14 cellular contexts compared by ENCODE assay signal in genomic region chr11:126257764-126258163, GRCh38. TPM values are rescaled to one million over a fixed set of nuclear protein-coding genes. Genes with fewer than 3 reads are reported as not detected.
DNase-seq lines count a peak whose midpoint lies in the region; ATAC-seq lines count a peak whose summit lies in the region.
"Had no signal": no experiment of that assay in that cellular context is flagged by ENCODE, and none has a peak within 500 bp of the region (broad histone marks: within the 10 kb centered on the region; RNA-seq: fewer than 3 reads in every experiment).

No MANE protein-coding gene starts in this region.

- no peak for ATAC-seq in naive thymus-derived CD8-positive, alpha-beta T cell
- no peak for ATAC-seq in GM21576 (IDR thresholded peaks at IDR 0.05; ENCODE audit: unreplicated experiment)

- H3K27ac Mint-ChIP-seq in naive thymus-derived CD8-positive, alpha-beta T cell: peak overlapping the region in 8 of 10 donors; percentile 18 to 58 (median 30)
- H3K27ac Mint-ChIP-seq: activated CD4-positive, alpha-beta T cell treated with anti-CD3 and anti-CD28 coated beads, Interleukin-2, amount 10 ng/mL, durations not matched to agents 24 days and 14 days; B cell; IgD-negative memory B cell had no signal

- H3K36me3 Mint-ChIP-seq in naive thymus-derived CD8-positive, alpha-beta T cell: peaks cover 0 to 42% (median 4%) of the 10 kb centered on the region in 3 donors

- peaks cover 0 to 3% (median under 1%) of the 10 kb centered on the region in 4 donors for H3K4me1 Mint-ChIP-seq in naive thymus-derived CD8-positive, alpha-beta T cell
- H3K4me1 Mint-ChIP-seq: B cell had no signal

- DNase-seq in AG20443 (ENCODE audit: low spot score) (peak; percentile 70), M059J (ENCODE audit: low read depth) (peak; percentile 87), dermis blood vessel endothelial cell (peak; percentile 22), amygdala (lab: John Stamatoyannopoulos, UW) (no peak), SW 1271 (lab: John Stamatoyannopoulos, UW) (no peak), DMS153 (lab: John Stamatoyannopoulos, UW) (no peak)
- DNase-seq in naive thymus-derived CD8-positive, alpha-beta T cell: no peak
- DNase-seq: activated CD4-positive, alpha-beta T cell treated with anti-CD3 and anti-CD28 coated beads, Interleukin-2, amount 10 ng/mL, durations not matched to agents 24 days and 14 days; activated naive CD4-positive, alpha-beta T cell treated with anti-CD3 and anti-CD28 coated beads, Interleukin-2, amount 50 U/mL, for 16 hours; NCI-H2081 treated with DMSO at 0.1 percent for 48 hours; NCI-H748 treated with DMSO at 0.1 percent for 48 hours had no signal

- no peaks in the 10 kb centered on the region for H3K9me3 Mint-ChIP-seq in naive thymus-derived CD8-positive, alpha-beta T cell
- H3K9me3 Mint-ChIP-seq: activated CD4-positive, alpha-beta T cell treated with anti-CD3 and anti-CD28 coated beads, Interleukin-2, amount 10 ng/mL, durations not matched to agents 24 days and 14 days; IgD-negative memory B cell had no signal

- POLR2A ChIA-PET in naive thymus-derived CD8-positive, alpha-beta T cell (lab: Charles Lee): no interaction called here

- H3K4me3 Mint-ChIP-seq in naive thymus-derived CD8-positive, alpha-beta T cell: no peak overlapping the region
- H3K4me3 Mint-ChIP-seq: activated CD4-positive, alpha-beta T cell treated with anti-CD3 and anti-CD28 coated beads, Interleukin-2, amount 10 ng/mL, durations not matched to agents 24 days and 14 days; B cell; IgD-negative memory B cell had no signal

- H3K27me3 Mint-ChIP-seq in naive thymus-derived CD8-positive, alpha-beta T cell: no peaks in the 10 kb centered on the region
- H3K27me3 Mint-ChIP-seq: activated CD4-positive, alpha-beta T cell treated with anti-CD3 and anti-CD28 coated beads, Interleukin-2, amount 10 ng/mL, durations not matched to agents 24 days and 14 days; B cell; IgD-negative memory B cell had no signal

RNA-seq across cellular contexts. Expression of gene SRPRA, which starts 10.9 kb away (rescaled TPM):
- 164 and 167 TPM in 2 replicates for total RNA-seq in M059J (2014; rRNA removed; shearing (Covaris generic))
- total RNA-seq in dermis blood vessel endothelial cell: 43.9 and 85.5 TPM in 2 replicates
- total RNA-seq in naive thymus-derived CD8-positive, alpha-beta T cell: 100 to 1,000 TPM; 156 to 160 TPM
- polyA plus RNA-seq in naive thymus-derived CD8-positive, alpha-beta T cell: 100 to 1,000 TPM in 1 of 3 donors, 10 to 100 TPM in 2; 92.3 to 134 (median 95.7) TPM

RNA-seq across cellular contexts. Expression of gene FOXRED1, which starts 11.2 kb away (rescaled TPM):
- total RNA-seq in M059J (2014; rRNA removed; shearing (Covaris generic)): 37.6 and 49.8 TPM in 2 replicates
- 11.2 and 17.5 TPM in 2 replicates for total RNA-seq in dermis blood vessel endothelial cell
- 10 to 100 TPM; 35.5 to 44.2 TPM for total RNA-seq in naive thymus-derived CD8-positive, alpha-beta T cell
- 10 to 100 TPM; 23.5 to 28.7 (median 28.3) TPM for polyA plus RNA-seq in naive thymus-derived CD8-positive, alpha-beta T cell

RNA-seq across cellular contexts. Expression of gene TIRAP, which starts 25.1 kb away (rescaled TPM):
- total RNA-seq in M059J (2014; rRNA removed; shearing (Covaris generic)): 2.2 and 8.1 TPM in 2 replicates
- 5.1 and 6.8 TPM in 2 replicates for total RNA-seq in dermis blood vessel endothelial cell
- total RNA-seq in naive thymus-derived CD8-positive, alpha-beta T cell: 10 to 100 TPM; 19.0 to 22.1 TPM
- polyA plus RNA-seq in naive thymus-derived CD8-positive, alpha-beta T cell: 10 to 100 TPM in 1 of 3 donors, 1 to 10 TPM in 2; 7.4 to 11.6 (median 8.3) TPM

RNA-seq across cellular contexts. Expression of gene DCPS, which starts 46.1 kb away (rescaled TPM):
- 20.0 and 27.8 TPM in 2 replicates for total RNA-seq in M059J (2014; rRNA removed; shearing (Covaris generic))
- 6.6 and 11.4 TPM in 2 replicates for total RNA-seq in dermis blood vessel endothelial cell
- total RNA-seq in naive thymus-derived CD8-positive, alpha-beta T cell: 10 to 100 TPM; 13.9 to 17.4 TPM
- polyA plus RNA-seq in naive thymus-derived CD8-positive, alpha-beta T cell: 10 to 100 TPM; 36.7 to 47.2 (median 37.3) TPM

RNA-seq across cellular contexts. Expression of gene FAM118B, which starts 46.2 kb away (rescaled TPM):
- 27.3 and 28.3 TPM in 2 replicates for total RNA-seq in M059J (2014; rRNA removed; shearing (Covaris generic))
- total RNA-seq in dermis blood vessel endothelial cell: 31.8 and 46.5 TPM in 2 replicates
- 10 to 100 TPM in 1 of 2 experiments, 1 to 10 TPM in 1; 9.4 to 12.4 TPM for total RNA-seq in naive thymus-derived CD8-positive, alpha-beta T cell
- 10 to 100 TPM in 2 of 3 donors, 1 to 10 TPM in 1; 8.9 to 16.3 (median 13.7) TPM for polyA plus RNA-seq in naive thymus-derived CD8-positive, alpha-beta T cell

Comparison
In these comparisons a context has a peak if more than half of its experiments do, and no peak if none do; other contexts are left out.
1. DNase-seq: peak in AG20443 (single experiment), M059J (single experiment) and dermis blood vessel endothelial cell (single experiment); none in naive thymus-derived CD8-positive, alpha-beta T cell (0 of 10), amygdala (0 of 56), SW 1271 (0 of 2) and DMS153 (single experiment).